In genomic region chr11:119100960-119101349, GRCh38 we compare ENCODE assay signal across 8 cellular contexts. TPM values are rescaled to one million over a fixed set of nuclear protein-coding genes. Genes with fewer than 3 reads are reported as not detected.
DNase-seq lines count a peak whose midpoint lies in the region; ATAC-seq, FAIRE-seq and TF ChIP-seq lines count a peak whose summit lies in the region.

No MANE protein-coding gene starts in this region.

- H3K9ac ChIP-seq in HUES48 (ENCODE audit: low read depth, low read length) (peak overlapping the region; percentile 91), mucosa of stomach (ENCODE audit: low read length) (peak overlapping the region; percentile 83)

- BruUV-seq in A673 (replicated peaks; lab: Mats Ljungman, UMichigan) = no TSS peak

- H3K27me3 ChIP-seq in A673 (replicated peaks; ENCODE audit: insufficient read depth, low read depth, low read length, poor library complexity) (no peaks in the 10 kb centered on the region), HUES48 (ENCODE audit: control insufficient read depth, insufficient read depth, low read length) (no peaks in the 10 kb centered on the region), bronchial epithelial cell (ENCODE audit: control insufficient read depth, insufficient read depth, low read length) (no peaks in the 10 kb centered on the region), mucosa of stomach (ENCODE audit: control insufficient read depth, insufficient read depth, low read length) (no peaks in the 10 kb centered on the region)

- POLR2A ChIA-PET in A673 (lab: Charles Lee; ENCODE audit: low non-redundant PET) = no interaction called here

- CTCF ChIA-PET in A673 (lab: Charles Lee) = no interaction called here

- no peak for ATAC-seq in GM18870 (IDR thresholded peaks at IDR 0.05; ENCODE audit: unreplicated experiment)
- no peak for ATAC-seq in HG03039 (IDR thresholded peaks at IDR 0.05; ENCODE audit: unreplicated experiment)

- no peak for DNase-seq in A673 (ENCODE audit: low spot score)
- no peak for DNase-seq in bronchial epithelial cell (ENCODE audit: low read depth)
- DNase-seq in NK-92 treated with Interleukin-12 subunit alpha and Interleukin-12 subunit beta, amount 100 ng/mL, for 24 hours (lab: John Stamatoyannopoulos, UW) = no peak
- DNase-seq in stimulated activated CD4-positive, alpha-beta T cell treated with anti-CD3 and anti-CD28 coated beads, Interleukin-4, amount 100 ng/mL, for 1 hour = no peak

- TF ChIP-seq CTCF in A673 (conservative IDR thresholded peaks at IDR 0.05; ENCODE audit: low read depth, low read length) = no peak
- no peak for TF ChIP-seq CTCF in bronchial epithelial cell (IDR thresholded peaks at IDR 0.05; ENCODE audit: insufficient read depth, low read length, severe bottlenecking)

- FAIRE-seq in bronchial epithelial cell (lab: Jason Lieb, UNC) = no peak

- H3K4me3 ChIP-seq in A673 (ENCODE audit: low read depth, low read length, poor library complexity, severe bottlenecking) = peak overlapping the region; percentile 87
- H3K4me3 ChIP-seq in HUES48 (ENCODE audit: low read depth, low read length) = peak overlapping the region; percentile 86
- H3K4me3 ChIP-seq in bronchial epithelial cell (ENCODE audit: low read depth, low read length) = peak overlapping the region; percentile 71
- peak overlapping the region; percentile 68 for H3K4me3 ChIP-seq in mucosa of stomach (ENCODE audit: low read length)

- peak overlapping the region; percentile 92 for H3K27ac ChIP-seq in A673 (ENCODE audit: low read depth, low read length, poor library complexity, severe bottlenecking)
- H3K27ac ChIP-seq in HUES48 (ENCODE audit: low read depth, low read length) = peak overlapping the region; percentile 90

- H3K9me3 ChIP-seq in A673 (ENCODE audit: low read depth, low read length, poor library complexity, severe bottlenecking) (no peaks in the 10 kb centered on the region), HUES48 (ENCODE audit: control insufficient read depth, insufficient read depth, low read length) (no peaks in the 10 kb centered on the region), mucosa of stomach (ENCODE audit: control insufficient read depth, low read length) (no peaks in the 10 kb centered on the region)

- intact Hi-C loops in A673 (cut with micrococcal nuclease; ENCODE audit: unreplicated experiment) = loop anchor here (5.0 kb wide), 4 partner anchors 34 to 221 kb away; partner anchors contain the start of genes BCL9L, RPS25, TRAPPC4 and VPS11

- H3K4me1 ChIP-seq in A673 (ENCODE audit: insufficient read depth, low read length, poor library complexity, severe bottlenecking) (peaks cover 15% of the 10 kb centered on the region), HUES48 (ENCODE audit: control insufficient read depth, insufficient read depth, low read length) (peaks cover 13% of the 10 kb centered on the region), mucosa of stomach (ENCODE audit: control insufficient read depth, insufficient read depth, low read length) (peaks cover 19% of the 10 kb centered on the region)

- H3K36me3 ChIP-seq in A673 (ENCODE audit: insufficient read depth, low read length, poor library complexity, severe bottlenecking) (peaks cover 35% of the 10 kb centered on the region), HUES48 (ENCODE audit: control insufficient read depth, insufficient read depth, low read length) (peaks cover 36% of the 10 kb centered on the region), bronchial epithelial cell (ENCODE audit: control insufficient read depth, insufficient read depth, low read length) (peaks cover 13% of the 10 kb centered on the region), mucosa of stomach (ENCODE audit: control insufficient read depth, insufficient read depth, low read length) (peaks cover 6% of the 10 kb centered on the region)

RNA-seq across cellular contexts. Expression of gene DPAGT1, which starts 0.7 kb away (rescaled TPM):
- total RNA-seq in A673 (2021) (102 and 115 TPM in 2 replicates), bronchial epithelial cell (9.5 and 12.1 TPM in 2 replicates)

RNA-seq across cellular contexts. Expression of gene C2CD2L, which starts 6.2 kb away (rescaled TPM):
- 17.1 and 17.8 TPM in 2 replicates for total RNA-seq in A673 (2021)
- total RNA-seq in bronchial epithelial cell = 1.3 and 2.3 TPM in 2 replicates

RNA-seq across cellular contexts. Expression of gene HMBS, which starts 16.3 kb away (rescaled TPM):
- 72.5 and 80.6 TPM in 2 replicates for total RNA-seq in A673 (2021)
- total RNA-seq in bronchial epithelial cell = 6.3 and 10.0 TPM in 2 replicates

RNA-seq across cellular contexts. Expression of gene HINFP, which starts 20.4 kb away (rescaled TPM):
- total RNA-seq in A673 (2021) = 31.7 and 31.9 TPM in 2 replicates
- 12.4 TPM in 2 replicates for total RNA-seq in bronchial epithelial cell

RNA-seq across cellular contexts. Expression of gene VPS11, which starts 33.3 kb away (rescaled TPM):
- total RNA-seq in A673 (2021) (26.7 and 32.4 TPM in 2 replicates), bronchial epithelial cell (24.5 and 27.0 TPM in 2 replicates)
